ENCODE assay signal across 11 cellular contexts in genomic region chr10:121158988-121159579, GRCh38.
DNase-seq lines count a peak whose midpoint lies in the region; ATAC-seq, FAIRE-seq and TF ChIP-seq lines count a peak whose summit lies in the region.
"Had no signal": no experiment of that assay in that cellular context is flagged by ENCODE, and none has a peak within 500 bp of the region (broad histone marks: within the 10 kb centered on the region; RNA-seq: fewer than 3 reads in every experiment).

No MANE protein-coding gene starts in this region.

- H3F3A ChIP-seq in PC-3 (ENCODE audit: low read length, unreplicated experiment): no peaks in the 10 kb centered on the region

- no peaks in the 10 kb centered on the region for H3K27me3 Mint-ChIP-seq in activated CD8-positive, alpha-beta memory T cell treated with anti-CD3 and anti-CD28 coated beads, Interleukin-2, amount 10 ng/mL, durations not matched to agents 7 days and 5 days

- peaks cover 6% of the 10 kb centered on the region for H3K9me3 Mint-ChIP-seq in activated CD8-positive, alpha-beta memory T cell treated with anti-CD3 and anti-CD28 coated beads, Interleukin-2, amount 10 ng/mL, durations not matched to agents 7 days and 5 days (ENCODE audit: low read depth)

- peak; percentile 12 for ATAC-seq in activated CD8-positive, alpha-beta memory T cell treated with anti-CD3 and anti-CD28 coated beads, Interleukin-2, amount 10 ng/mL, durations not matched to agents 7 days and 5 days
- no peak for ATAC-seq in PC-3

- H2AFZ ChIP-seq in PC-3 (ENCODE audit: low read length): no peak overlapping the region

- POLR2A ChIA-PET in PC-3 (lab: Charles Lee; ENCODE audit: unreplicated experiment): no interaction called here

- peaks cover 6% of the 10 kb centered on the region; the same call in 1 of the 2 replicates for H3K27me3 ChIP-seq in PC-3 (ENCODE audit: low read length)
- H3K27me3 ChIP-seq: adrenal gland had no signal

- no peak overlapping the region for H3K9ac ChIP-seq in PC-3 (ENCODE audit: low read length)

- no peaks in the 10 kb centered on the region for H3K9me3 ChIP-seq in PC-3 (ENCODE audit: low read length)
- H3K9me3 ChIP-seq: adrenal gland had no signal

- intact Hi-C loops in PC-3 (cut with micrococcal nuclease): no loop called here

- H3K36me3 Mint-ChIP-seq in activated CD8-positive, alpha-beta memory T cell treated with anti-CD3 and anti-CD28 coated beads, Interleukin-2, amount 10 ng/mL, durations not matched to agents 7 days and 5 days: no peaks in the 10 kb centered on the region

- no TSS peak for BruUV-seq in PC-3 (replicated peaks; lab: Mats Ljungman, UMichigan)

- CTCF ChIA-PET in activated CD8-positive, alpha-beta memory T cell treated with anti-CD3 and anti-CD28 coated beads, Interleukin-2, amount 10 ng/mL, durations not matched to agents 7 days and 5 days (lab: Charles Lee): interaction anchor here (1.3 kb wide), 1 partner anchor 210 kb away, joined by 3 read pairs; no protein-coding TSS in a partner anchor
- CTCF ChIA-PET in PC-3 (lab: Charles Lee): no interaction called here

- no peak overlapping the region for H3K4me3 ChIP-seq in PC-3 (ENCODE audit: low read length)
- H3K4me3 ChIP-seq: adrenal gland had no signal

- H3K4me1 ChIP-seq in PC-3 (ENCODE audit: insufficient read depth, low read length): no peaks in the 10 kb centered on the region
- H3K4me1 ChIP-seq: adrenal gland had no signal

- no peak overlapping the region for H3K4me2 ChIP-seq in PC-3 (ENCODE audit: low read length)

- H3K27ac ChIP-seq in PC-3 (ENCODE audit: low read length): peak overlapping the region; percentile 58
- H3K27ac ChIP-seq: adrenal gland had no signal

- no peaks in the 10 kb centered on the region for H3K79me2 ChIP-seq in PC-3 (ENCODE audit: low read length)

- H3K27ac Mint-ChIP-seq in activated CD8-positive, alpha-beta memory T cell treated with anti-CD3 and anti-CD28 coated beads, Interleukin-2, amount 10 ng/mL, durations not matched to agents 7 days and 5 days: no peak overlapping the region

- H3K4me3 Mint-ChIP-seq in activated CD8-positive, alpha-beta memory T cell treated with anti-CD3 and anti-CD28 coated beads, Interleukin-2, amount 10 ng/mL, durations not matched to agents 7 days and 5 days: no peak overlapping the region
- H3K4me3 Mint-ChIP-seq: nephron progenitor cell had no signal

- peaks cover 13% of the 10 kb centered on the region for H3K4me1 Mint-ChIP-seq in activated CD8-positive, alpha-beta memory T cell treated with anti-CD3 and anti-CD28 coated beads, Interleukin-2, amount 10 ng/mL, durations not matched to agents 7 days and 5 days

- no peak for TF ChIP-seq CTCF in PC-3 (conservative IDR thresholded peaks at IDR 0.05; ENCODE audit: low read depth, low read length)

- no peak for DNase-seq in activated CD8-positive, alpha-beta memory T cell treated with anti-CD3 and anti-CD28 coated beads, Interleukin-2, amount 10 ng/mL, durations not matched to agents 7 days and 5 days
- DNase-seq in activated CD8-positive, alpha-beta memory T cell treated with anti-CD3 and anti-CD28 coated beads, Interleukin-2, amount 50 U/mL, for 48 hours: no peak
- peak; percentile 44 for DNase-seq in PC-3
- peak; percentile 64 for DNase-seq in left kidney (ENCODE audit: low read depth, low spot score)
- peak; percentile 40 for DNase-seq in urothelium cell line (ENCODE audit: low spot score)
- DNase-seq in activated effector memory CD4-positive, alpha-beta T cell treated with anti-CD3 and anti-CD28 coated beads, Interleukin-2, amount 50 U/mL, for 16 hours: no peak
- DNase-seq in DMS79 treated with DMSO at 0.1 percent for 48 hours (lab: John Stamatoyannopoulos, UW): no peak
- no peak for DNase-seq in middle frontal gyrus (ENCODE audit: extremely low spot score, low spot score)
- DNase-seq: 8988T, nephron progenitor cell had no signal

- H4K20me1 ChIP-seq in PC-3 (ENCODE audit: low read length): no peaks in the 10 kb centered on the region

- no peaks in the 10 kb centered on the region for H3K36me3 ChIP-seq in PC-3 (ENCODE audit: low read depth, low read length)
- H3K36me3 ChIP-seq: adrenal gland had no signal

- no peaks in the 10 kb centered on the region for H3K9me2 ChIP-seq in PC-3 (replicated peaks; ENCODE audit: low read length)

- peak; percentile 42 for FAIRE-seq in urothelium cell line (lab: Jason Lieb, UNC)

Comparison
In these comparisons a context has a peak if more than half of its experiments do, and no peak if none do; other contexts are left out.
1. DNase-seq: peak in PC-3 (single experiment), left kidney (single experiment) and urothelium cell line (single experiment); none in activated CD8-positive, alpha-beta memory T cell treated with anti-CD3 and anti-CD28 coated beads, Interleukin-2, amount 10 ng/mL, durations not matched to agents 7 days and 5 days (single experiment), activated CD8-positive, alpha-beta memory T cell treated with anti-CD3 and anti-CD28 coated beads, Interleukin-2, amount 50 U/mL, for 48 hours (single experiment), activated effector memory CD4-positive, alpha-beta T cell treated with anti-CD3 and anti-CD28 coated beads, Interleukin-2, amount 50 U/mL, for 16 hours (single experiment), DMS79 treated with DMSO at 0.1 percent for 48 hours (single experiment) and middle frontal gyrus (single experiment).